In the genomic region with DNA sequence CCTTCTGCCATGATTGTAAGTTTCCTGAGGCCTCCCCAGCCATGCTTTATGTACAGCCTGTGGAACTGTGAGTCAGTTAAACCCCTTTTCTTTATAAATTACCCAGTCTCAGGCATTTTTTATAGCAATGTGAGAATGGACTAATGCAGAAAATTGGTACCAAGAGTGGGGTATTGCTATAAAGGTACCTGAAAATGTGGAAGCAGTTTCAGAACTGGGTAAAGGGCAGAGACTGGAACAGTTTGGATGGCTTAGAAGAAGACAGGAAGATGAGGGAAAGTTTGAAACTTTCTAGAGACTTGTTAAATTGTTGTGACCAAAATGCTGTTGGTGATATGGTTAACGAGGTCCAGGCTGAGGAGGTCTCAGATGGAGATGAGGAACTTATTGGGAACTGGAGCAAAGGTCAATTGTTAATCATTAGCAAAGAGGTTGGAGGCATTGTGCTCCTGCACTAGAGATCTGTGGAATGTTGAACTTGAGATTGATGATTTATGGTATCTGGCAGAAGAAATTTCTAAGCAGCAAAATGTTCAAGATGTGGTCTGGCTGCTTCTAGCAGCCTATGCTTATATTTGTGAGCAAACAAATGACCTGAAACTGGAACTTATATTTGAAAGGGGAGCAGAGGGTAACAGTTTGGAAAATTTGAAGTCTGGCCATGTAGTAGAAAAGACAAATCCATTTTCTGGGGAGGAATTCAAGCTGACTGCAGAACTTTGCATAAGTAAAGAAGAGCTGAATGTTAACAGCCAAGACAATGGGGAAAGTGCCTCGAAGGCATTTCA, we compare ENCODE assay signal across 27 cellular contexts.
DNase-seq lines count a peak whose midpoint lies in the region; ATAC-seq, FAIRE-seq and TF ChIP-seq lines count a peak whose summit lies in the region.
"Had no signal": no experiment of that assay in that cellular context is flagged by ENCODE, and none has a peak within 500 bp of the region (broad histone marks: within the 10 kb centered on the region; RNA-seq: fewer than 3 reads in every experiment).

No MANE protein-coding gene starts in this region.

- H3K4me3 ChIP-seq in HEK293 (ENCODE audit: low read depth, low read length) (no peak overlapping the region), K562 (no peak overlapping the region), small intestine (ENCODE audit: low read depth in 1 of 2, low read length in 2 of 2) (no peak overlapping the region), neuronal stem cell (ENCODE audit: low read length in 2 of 2) (no peak overlapping the region), left ventricle myocardium inferior (no peak overlapping the region)
- H3K4me3 ChIP-seq: A549; BLaER1 treated with 17β-estradiol and CSF1 and Interleukin-3, amounts not matched to agents 10 nM and 100 nM; GM23338 had no signal

- no peak overlapping the region for H3K4me2 ChIP-seq in K562 (ENCODE audit: insufficient read depth, low read length)
- H3K4me2 ChIP-seq in neuronal stem cell (ENCODE audit: insufficient read depth, low read length, poor library complexity, severe bottlenecking), result no peak overlapping the region
- H3K4me2 ChIP-seq: A549; BLaER1 treated with 17β-estradiol and CSF1 and Interleukin-3, amounts not matched to agents 10 nM and 100 nM; GM23338 had no signal

- WGBS in K562 (ENCODE audit: insufficient coverage, low coverage, missing lambda C conversion rate), result 0% methylated on average over 2 of the region's 2 CpGs
- 53 to 75% (median 61%) methylated on average over 2 of the region's 2 CpGs for WGBS in small intestine, 3 donors
- no CpG with 5 or more reads among the region's 2 CpGs for WGBS in neuronal stem cell (ENCODE audit: extremely low coverage in 2 of 2, insufficient read length in 2 of 2, insufficient replicate concordance in 1 of 2), 2 donors

- H3K79me2 ChIP-seq in K562 (ENCODE audit: control insufficient read depth, insufficient read depth, low read length), result no peaks in the 10 kb centered on the region

- H3K14ac ChIP-seq in neuronal stem cell (ENCODE audit: low read length), result no peak overlapping the region

- CTCF ChIA-PET in HEK293 (lab: Yijun Ruan, JAX) (no interaction called here), K562 (lab: Yijun Ruan, JAX; ENCODE audit: low intra/inter-chr PET ratio) (no interaction called here)

- H3K4me1 Mint-ChIP-seq in glutamatergic neuron (ENCODE audit: low read depth, unreplicated experiment), result no peaks in the 10 kb centered on the region
- H3K4me1 Mint-ChIP-seq: CD14-positive monocyte; CD8-positive, alpha-beta memory T cell; GM23338; H9 had no signal

- TF ChIP-seq EP300 in K562 (IDR thresholded peaks at IDR 0.05; ENCODE audit: low read length), result no peak

- DNase-seq in K562 (ENCODE audit: extremely low read depth in 1 of 4, low spot score in 3 of 4), result no peak
- DNase-seq in glutamatergic neuron, result no peak
- peak; percentile 36 for DNase-seq in small intestine
- DNase-seq in foreskin melanocyte, result no peak
- DNase-seq in neuronal stem cell (ENCODE audit: low spot score), result no peak
- DNase-seq in left ventricle myocardium inferior, result no peak
- DNase-seq: 8988T; ACHN; AML-193; BE2C; CD4-positive, alpha-beta T cell; CD8-positive, alpha-beta memory T cell; DMS 273 treated with DMSO at 0.1 percent for 48 hours; DMS79; EL; GDM1; H9; HFFc6 had no signal

- H2AFZ ChIP-seq in K562 (ENCODE audit: low read depth, low read length) (no peak overlapping the region), neuronal stem cell (ENCODE audit: low read length) (no peak overlapping the region)
- H2AFZ ChIP-seq: GM23338 had no signal

- no peak for ATAC-seq in K562
- ATAC-seq: A549, GM23338, HCT116 had no signal

- POLR2A ChIA-PET in HEK293 (lab: Yijun Ruan, JAX), result no interaction called here
- POLR2A ChIA-PET in K562 (lab: Yijun Ruan, JAX), result no interaction called here

- H4K20me1 ChIP-seq in K562 (replicated peaks; ENCODE audit: control insufficient read depth, insufficient read depth, low read length), result no peaks in the 10 kb centered on the region
- H4K20me1 ChIP-seq: BLaER1 treated with 17β-estradiol and CSF1 and Interleukin-3, amounts not matched to agents 10 nM and 100 nM had no signal

- H3K27me3 ChIP-seq in K562 (ENCODE audit: control insufficient read depth in 2 of 2, insufficient read depth in 2 of 2, low read length in 2 of 2), result no peaks in the 10 kb centered on the region
- no peaks in the 10 kb centered on the region for H3K27me3 ChIP-seq in small intestine (ENCODE audit: control insufficient read depth in 2 of 2, insufficient read depth in 2 of 2, low read length in 2 of 2)
- no peaks in the 10 kb centered on the region for H3K27me3 ChIP-seq in neuronal stem cell (ENCODE audit: control insufficient read depth in 3 of 3, insufficient read depth in 3 of 3, low read depth in 1 of 3, low read length in 3 of 3)
- no peaks in the 10 kb centered on the region for H3K27me3 ChIP-seq in left ventricle myocardium inferior (ENCODE audit: low read depth)
- H3K27me3 ChIP-seq: BE2C; BLaER1 treated with 17β-estradiol and CSF1 and Interleukin-3, amounts not matched to agents 10 nM and 100 nM had no signal

- BruUV-seq in K562 (replicated peaks; lab: Mats Ljungman, UMichigan), result no TSS peak

- H3K36me3 ChIP-seq in HEK293 (ENCODE audit: control insufficient read depth in 2 of 2, insufficient read depth in 1 of 2, low read length in 2 of 2) (no peaks in the 10 kb centered on the region), K562 (ENCODE audit: control insufficient read depth, insufficient read depth, low read length) (no peaks in the 10 kb centered on the region), small intestine (ENCODE audit: control insufficient read depth in 2 of 2, insufficient read depth in 2 of 2, low read length in 2 of 2) (peaks cover 0 to 3% of the 10 kb centered on the region in 2 donors), neuronal stem cell (replicated peaks in 1 of 2; ENCODE audit: control insufficient read depth in 2 of 2, insufficient read depth in 2 of 2, low read length in 2 of 2) (no peaks in the 10 kb centered on the region), left ventricle myocardium inferior (peaks cover 28% of the 10 kb centered on the region)
- H3K36me3 ChIP-seq: BE2C had no signal

- no peak overlapping the region for H3K27ac Mint-ChIP-seq in glutamatergic neuron (ENCODE audit: unreplicated experiment)
- H3K27ac Mint-ChIP-seq: CD14-positive monocyte; CD4-positive, alpha-beta T cell; CD8-positive, alpha-beta memory T cell; GM23338; H9; HFFc6 had no signal

- H3K23ac ChIP-seq in neuronal stem cell (ENCODE audit: low read depth, low read length, poor library complexity), result no peak overlapping the region

- H2BK15ac ChIP-seq in neuronal stem cell (ENCODE audit: low read length), result no peak overlapping the region

- H3K9me3 ChIP-seq in HEK293 (ENCODE audit: control insufficient read depth, insufficient read depth, low read depth, low read length) (no peaks in the 10 kb centered on the region; the same call in 1 of the 2 replicates), K562 (replicated peaks; ENCODE audit: control insufficient read depth, insufficient read depth, low read depth, low read length) (no peaks in the 10 kb centered on the region), small intestine (ENCODE audit: control insufficient read depth, low read depth) (no peaks in the 10 kb centered on the region), neuronal stem cell (replicated peaks in 1 of 2; ENCODE audit: control insufficient read depth in 2 of 2, insufficient read depth in 1 of 2, low read depth in 1 of 2, low read length in 2 of 2) (peaks cover 0 to 16% of the 10 kb centered on the region in 2 donors), left ventricle myocardium inferior (replicated peaks) (peaks cover 94% of the 10 kb centered on the region)
- H3K9me3 ChIP-seq: BE2C had no signal

- H4K8ac ChIP-seq in neuronal stem cell (ENCODE audit: low read depth, low read length), result no peak overlapping the region

- no peak for TF ChIP-seq RAD21 in K562 (CRISPR knock-in tag; conservative IDR thresholded peaks at IDR 0.05 in 1 of 2, IDR thresholded peaks at IDR 0.05 in 1 of 2)

- no peak overlapping the region for H3K4ac ChIP-seq in neuronal stem cell (ENCODE audit: low read length)

- H3K4me3 Mint-ChIP-seq in glutamatergic neuron (ENCODE audit: unreplicated experiment), result peak overlapping the region; percentile 7
- H3K4me3 Mint-ChIP-seq: CD14-positive monocyte; CD4-positive, alpha-beta T cell; CD8-positive, alpha-beta memory T cell; GM23338; H9; HFFc6 had no signal

- peaks cover 31% of the 10 kb centered on the region for H3K36me3 Mint-ChIP-seq in glutamatergic neuron (ENCODE audit: unreplicated experiment)

- H3K27me3 Mint-ChIP-seq in glutamatergic neuron (ENCODE audit: unreplicated experiment), result peaks cover 5% of the 10 kb centered on the region
- H3K27me3 Mint-ChIP-seq: CD4-positive, alpha-beta T cell; CD8-positive, alpha-beta memory T cell had no signal

- H3K18ac ChIP-seq in neuronal stem cell (ENCODE audit: low read length), result no peak overlapping the region

- H3K27ac ChIP-seq in HEK293 (ENCODE audit: extremely low read depth, low read depth, low read length) (no peak overlapping the region), K562 (ENCODE audit: extremely low read depth, low read depth, low read length) (no peak overlapping the region), small intestine (ENCODE audit: low read depth in 1 of 2, low read length in 1 of 2) (no peak overlapping the region), neuronal stem cell (replicated peaks; ENCODE audit: low read length) (no peak overlapping the region), left ventricle myocardium inferior (replicated peaks) (no peak overlapping the region)
- H3K27ac ChIP-seq: A549; BLaER1 treated with 17β-estradiol and CSF1 and Interleukin-3, amounts not matched to agents 10 nM and 100 nM had no signal

- H3K9ac ChIP-seq in K562 (ENCODE audit: insufficient read depth in 1 of 2, low read depth in 2 of 2, low read length in 2 of 2) (no peak overlapping the region), neuronal stem cell (ENCODE audit: low read depth, low read length, poor library complexity) (no peak overlapping the region)
- H3K9ac ChIP-seq: BLaER1 treated with 17β-estradiol and CSF1 and Interleukin-3, amounts not matched to agents 10 nM and 100 nM had no signal

- H2BK120ac ChIP-seq in neuronal stem cell (ENCODE audit: low read depth, low read length), result no peak overlapping the region

- H2BK5ac ChIP-seq in neuronal stem cell (ENCODE audit: low read length), result no peak overlapping the region

- intact Hi-C loops in K562 (cut with micrococcal nuclease), result no loop called here
- intact Hi-C loops in left ventricle myocardium inferior (cut with micrococcal nuclease), result no loop called here

- FAIRE-seq in K562 (lab: Jason Lieb, UNC), result no peak
- FAIRE-seq in small intestine (lab: Jason Lieb, UNC), result no peak
- FAIRE-seq: A549, D721Med, GM12891, GM18507 had no signal

- in situ Hi-C loops in K562 (cut with MboI), result no loop called here

- no peak for TF ChIP-seq POLR2A in K562 (conservative IDR thresholded peaks at IDR 0.05)

- TF ChIP-seq CTCF in HEK293 (tag by site-specific recombination; IDR thresholded peaks at IDR 0.05) (no peak), K562 (IDR thresholded peaks at IDR 0.05 in 2 of 3, conservative IDR thresholded peaks at IDR 0.05 in 1 of 3; ENCODE audit: insufficient read depth in 2 of 3, low read depth in 1 of 3, low read length in 3 of 3) (no peak), glutamatergic neuron (IDR thresholded peaks at IDR 0.05; ENCODE audit: partially characterized antibody, unreplicated experiment) (no peak), left ventricle myocardium inferior (IDR thresholded peaks at IDR 0.05; ENCODE audit: borderline replicate concordance) (no peak)

- no peaks in the 10 kb centered on the region for H3K9me1 ChIP-seq in K562 (ENCODE audit: control insufficient read depth, insufficient read depth, low read length)

- H3K4me1 ChIP-seq in HEK293 (ENCODE audit: control insufficient read depth, insufficient read depth, low read length) (no peaks in the 10 kb centered on the region), K562 (replicated peaks in 1 of 2; ENCODE audit: control insufficient read depth in 2 of 2, insufficient read depth in 2 of 2, low read length in 2 of 2) (no peaks in the 10 kb centered on the region), small intestine (ENCODE audit: control insufficient read depth in 2 of 2, insufficient read depth in 1 of 2, low read depth in 1 of 2, low read length in 1 of 2) (no peaks in the 10 kb centered on the region), neuronal stem cell (ENCODE audit: control insufficient read depth in 2 of 2, insufficient read depth in 1 of 2, low read depth in 1 of 2, low read length in 2 of 2) (no peaks in the 10 kb centered on the region), left ventricle myocardium inferior (no peaks in the 10 kb centered on the region)
- H3K4me1 ChIP-seq: A549; BE2C; BLaER1 treated with 17β-estradiol and CSF1 and Interleukin-3, amounts not matched to agents 10 nM and 100 nM had no signal

- H2BK12ac ChIP-seq in neuronal stem cell (ENCODE audit: low read length), result no peak overlapping the region

- no peak overlapping the region for H4K91ac ChIP-seq in neuronal stem cell (ENCODE audit: low read depth, low read length, poor library complexity)

- no peak overlapping the region for H2AK5ac ChIP-seq in neuronal stem cell (ENCODE audit: low read depth, low read length)

- H3K79me1 ChIP-seq in neuronal stem cell (ENCODE audit: low read depth, low read length), result no peaks in the 10 kb centered on the region

- peaks cover 6% of the 10 kb centered on the region for H3K9me3 Mint-ChIP-seq in glutamatergic neuron (ENCODE audit: unreplicated experiment)
